8 cellular contexts compared by ENCODE assay signal in genomic region chr13:40665754-40666057, GRCh38. TPM values are rescaled to one million over a fixed set of nuclear protein-coding genes. Genes with fewer than 3 reads are reported as not detected.
DNase-seq lines count a peak whose midpoint lies in the region; ATAC-seq and TF ChIP-seq lines count a peak whose summit lies in the region.

No MANE protein-coding gene starts in this region.

- peak overlapping the region; percentile 97 for H3K4me3 Mint-ChIP-seq in activated naive CD8-positive, alpha-beta T cell treated with anti-CD3 and anti-CD28 coated beads, Interleukin-2, amount 50 U/mL, for 24 hours

- H3K27ac Mint-ChIP-seq in activated naive CD8-positive, alpha-beta T cell treated with anti-CD3 and anti-CD28 coated beads, Interleukin-2, amount 50 U/mL, for 24 hours = peak overlapping the region; percentile 90

- peaks cover 53% of the 10 kb centered on the region for H3K4me1 Mint-ChIP-seq in activated naive CD8-positive, alpha-beta T cell treated with anti-CD3 and anti-CD28 coated beads, Interleukin-2, amount 50 U/mL, for 24 hours

- H3K36me3 Mint-ChIP-seq in activated naive CD8-positive, alpha-beta T cell treated with anti-CD3 and anti-CD28 coated beads, Interleukin-2, amount 50 U/mL, for 24 hours (ENCODE audit: low read depth) = peaks cover 15% of the 10 kb centered on the region

- H3K27me3 ChIP-seq in left ventricle myocardium inferior (ENCODE audit: low read depth) = no peaks in the 10 kb centered on the region
- no peaks in the 10 kb centered on the region for H3K27me3 ChIP-seq in kidney epithelial cell (ENCODE audit: control insufficient read depth, insufficient read depth, low read length)

- peaks cover 76% of the 10 kb centered on the region for H3K4me1 ChIP-seq in left ventricle myocardium inferior

- peak overlapping the region; percentile 99 for H3K27ac ChIP-seq in left ventricle myocardium inferior (replicated peaks)

- no peaks in the 10 kb centered on the region for H3K9me3 Mint-ChIP-seq in activated naive CD8-positive, alpha-beta T cell treated with anti-CD3 and anti-CD28 coated beads, Interleukin-2, amount 50 U/mL, for 24 hours

- TF ChIP-seq CTCF in left ventricle myocardium inferior (IDR thresholded peaks at IDR 0.05; ENCODE audit: borderline replicate concordance) (no peak), kidney epithelial cell (IDR thresholded peaks at IDR 0.05; ENCODE audit: insufficient read depth, low read length, poor library complexity, severe bottlenecking) (no peak)

- H3K36me3 ChIP-seq in left ventricle myocardium inferior = no peaks in the 10 kb centered on the region
- no peaks in the 10 kb centered on the region for H3K36me3 ChIP-seq in kidney epithelial cell (ENCODE audit: control insufficient read depth, insufficient read depth, low read length)

- no peaks in the 10 kb centered on the region for H3K9me3 ChIP-seq in left ventricle myocardium inferior (replicated peaks)

- H3K4me3 ChIP-seq in left ventricle myocardium inferior (peak overlapping the region; percentile 95), kidney epithelial cell (ENCODE audit: low read depth, low read length) (peak overlapping the region; percentile 95)

- intact Hi-C loops in left ventricle myocardium inferior (cut with micrococcal nuclease) (loop anchor here (10.0 kb wide), 1 partner anchor 81 kb away; no protein-coding TSS in a partner anchor), Right ventricle myocardium inferior (cut with DNase I) (loop anchor here (1.0 to 10.0 kb wide), 5 partner anchors 103 to 593 kb away; no protein-coding TSS in a partner anchor)

- DNase-seq in left ventricle myocardium inferior (peak; percentile 21), Right ventricle myocardium inferior (ENCODE audit: missing footprints) (no peak), NCI-H1105 treated with DMSO at 0.1 percent for 48 hours (lab: John Stamatoyannopoulos, UW) (peak; percentile 13), kidney epithelial cell (ENCODE audit: low read depth) (no peak)
- DNase-seq in activated naive CD8-positive, alpha-beta T cell treated with anti-CD3 and anti-CD28 coated beads, Interleukin-2, amount 50 U/mL, for 24 hours = peak; percentile 46
- peak; percentile 45 for DNase-seq in stimulated activated naive CD4-positive, alpha-beta T cell treated with Interleukin-2 at 50 U/mL for 16 hours (lab: John Stamatoyannopoulos, UW)

- ATAC-seq in Right ventricle myocardium inferior = no peak
- ATAC-seq in activated naive CD8-positive, alpha-beta T cell treated with anti-CD3 and anti-CD28 coated beads, Interleukin-2, amount 50 U/mL, for 24 hours = no peak
- no peak for ATAC-seq in HG03469 (IDR thresholded peaks at IDR 0.05; ENCODE audit: unreplicated experiment)
- ATAC-seq in activated CD4-positive, CD25-positive, alpha-beta regulatory T cell treated with anti-CD3 and anti-CD28 coated beads, Interleukin-2, amount 50 U/mL, for 24 hours = no peak

- H3K27me3 Mint-ChIP-seq in activated naive CD8-positive, alpha-beta T cell treated with anti-CD3 and anti-CD28 coated beads, Interleukin-2, amount 50 U/mL, for 24 hours = no peaks in the 10 kb centered on the region

RNA-seq across cellular contexts. Expression of gene FOXO1, which starts 0.7 kb away (rescaled TPM):
- 13.2 TPM for total RNA-seq in left ventricle myocardium inferior
- total RNA-seq in Right ventricle myocardium inferior = 14.5 TPM
- 17.0 and 17.7 TPM in 2 replicates for total RNA-seq in kidney epithelial cell

Comparison
In these comparisons a context has a peak if more than half of its experiments do, and no peak if none do; other contexts are left out.
1. DNase-seq: peak in left ventricle myocardium inferior (single experiment), NCI-H1105 treated with DMSO at 0.1 percent for 48 hours (single experiment), activated naive CD8-positive, alpha-beta T cell treated with anti-CD3 and anti-CD28 coated beads, Interleukin-2, amount 50 U/mL, for 24 hours (single experiment) and stimulated activated naive CD4-positive, alpha-beta T cell treated with Interleukin-2 at 50 U/mL for 16 hours (single experiment); none in Right ventricle myocardium inferior (single experiment) and kidney epithelial cell (single experiment).